In genomic region chr9:41126746-41127145, GRCh38 we compare ENCODE assay signal across 13 cellular contexts. TPM values are rescaled to one million over a fixed set of nuclear protein-coding genes. Genes with fewer than 3 reads are reported as not detected.
"Had no signal": no experiment of that assay in that cellular context is flagged by ENCODE, and none has a peak within 500 bp of the region (broad histone marks: within the 10 kb centered on the region; RNA-seq: fewer than 3 reads in every experiment).

No MANE protein-coding gene starts in this region.

RNA-seq across cellular contexts. Expression of gene FOXD4L6, which starts 1.7 kb away (rescaled TPM):
- total RNA-seq: colonic mucosa, endodermal cell, epithelial cell of proximal tubule, esophagus mucosa, fibroblast of lung, fibroblast of villous mesenchyme, foreskin keratinocyte, gastrocnemius medialis, gastroesophageal sphincter, glomerular endothelial cell, heart left ventricle, heart right ventricle had no signal
- polyA plus RNA-seq: endothelial cell of umbilical vein, fibroblast of lung, heart left ventricle, heart right ventricle had no signal
